In the genomic region with DNA sequence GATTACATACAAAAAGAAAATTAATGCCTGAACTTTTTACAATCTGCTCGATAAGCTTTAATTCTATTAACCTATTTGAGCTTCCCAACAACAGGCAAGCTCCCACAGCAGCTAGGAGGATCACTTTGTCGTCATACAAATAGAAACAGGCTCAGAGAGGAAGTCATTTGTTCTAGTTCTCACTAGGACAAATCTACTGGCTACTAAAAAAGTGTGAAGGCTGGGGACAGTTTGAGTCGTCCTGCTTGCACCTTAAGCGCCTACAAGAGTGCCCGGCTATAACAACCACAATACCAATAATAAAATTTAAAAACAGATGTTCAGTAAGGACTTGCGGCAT, we compare ENCODE assay signal across 8 cellular contexts. TPM values are rescaled to one million over a fixed set of nuclear protein-coding genes. Genes with fewer than 3 reads are reported as not detected.
DNase-seq lines count a peak whose midpoint lies in the region; ATAC-seq, FAIRE-seq and TF ChIP-seq lines count a peak whose summit lies in the region.

No MANE protein-coding gene starts in this region.

- ATAC-seq in HG02852 (IDR thresholded peaks at IDR 0.05; ENCODE audit: unreplicated experiment) (peak; percentile 6), GM19452 (IDR thresholded peaks at IDR 0.05; ENCODE audit: unreplicated experiment) (no peak)

- WGBS in prostate gland = 1% methylated on average over 6 of the region's 6 CpGs

- H2AFZ ChIP-seq in SU-DHL-6 (ENCODE audit: low read depth, low read length, severe bottlenecking) = peak overlapping the region; percentile 82

- no peak for DNase-seq in GM12891 (ENCODE audit: insufficient read length, low spot score)
- no peak for DNase-seq in fibroblast of villous mesenchyme (ENCODE audit: low read depth)
- no peak for DNase-seq in prostate gland (ENCODE audit: low spot score)
- no peak for DNase-seq in NCI-H1436 (lab: John Stamatoyannopoulos, UW)
- no peak for DNase-seq in GM12892 (ENCODE audit: insufficient read length)

- H3K27me3 ChIP-seq in SU-DHL-6 (ENCODE audit: low read length) (no peaks in the 10 kb centered on the region), prostate gland (replicated peaks; ENCODE audit: insufficient read depth) (no peaks in the 10 kb centered on the region)

- peak overlapping the region; percentile 73 for H3K4me2 ChIP-seq in SU-DHL-6 (ENCODE audit: low read depth, low read length, poor library complexity, severe bottlenecking)

- intact Hi-C loops in prostate gland (cut with DNase I) = no loop called here

- H3K27ac ChIP-seq in SU-DHL-6 (ENCODE audit: low read depth, low read length) (peak overlapping the region; percentile 92), prostate gland (peak overlapping the region; percentile 92 to 93)

- peak overlapping the region; percentile 76 for H3K9ac ChIP-seq in SU-DHL-6 (ENCODE audit: low read length)

- TF ChIP-seq POLR2A in GM12891 (IDR thresholded peaks at IDR 0.05; ENCODE audit: low read depth, low read length) = no peak
- no peak for TF ChIP-seq POLR2A in prostate gland (IDR thresholded peaks at IDR 0.05)
- no peak for TF ChIP-seq POLR2A in GM12892 (IDR thresholded peaks at IDR 0.05; ENCODE audit: low read depth, low read length)

- H3K4me3 ChIP-seq in SU-DHL-6 (ENCODE audit: insufficient read depth, low read length, poor library complexity, severe bottlenecking) (peak overlapping the region; percentile 58), fibroblast of villous mesenchyme (ENCODE audit: low read depth, low read length) (peak overlapping the region; percentile 75), prostate gland (peak overlapping the region; percentile 65 to 66)

- peaks cover 22% of the 10 kb centered on the region for H3F3A ChIP-seq in SU-DHL-6 (ENCODE audit: insufficient read depth)

- 0 out of 2 replicates have a peak, but pooled peaks cover 4% of the 10 kb centered on the region for H3K36me3 ChIP-seq in SU-DHL-6 (ENCODE audit: low read length)
- no peaks in the 10 kb centered on the region for H3K36me3 ChIP-seq in prostate gland

- no peaks in the 10 kb centered on the region for H3K9me2 ChIP-seq in SU-DHL-6 (replicated peaks; ENCODE audit: insufficient read depth, low read length)

- H4K20me1 ChIP-seq in SU-DHL-6 (ENCODE audit: low read depth, low read length) = no peaks in the 10 kb centered on the region

- FAIRE-seq in GM12891 (lab: Jason Lieb, UNC) (no peak), GM12892 (lab: Jason Lieb, UNC) (no peak)

- no peaks in the 10 kb centered on the region for H3K9me3 ChIP-seq in SU-DHL-6 (ENCODE audit: insufficient read depth, low read length)
- H3K9me3 ChIP-seq in prostate gland = no peaks in the 10 kb centered on the region

- no peak for TF ChIP-seq CTCF in SU-DHL-6 (IDR thresholded peaks at IDR 0.05; ENCODE audit: insufficient read depth, low read length, poor library complexity, severe bottlenecking)
- TF ChIP-seq CTCF in fibroblast of villous mesenchyme (IDR thresholded peaks at IDR 0.05; ENCODE audit: insufficient read depth, low read depth, low read length) = no peak
- TF ChIP-seq CTCF in prostate gland (IDR thresholded peaks at IDR 0.05) = no peak

- peaks cover 37% of the 10 kb centered on the region for H3K79me2 ChIP-seq in SU-DHL-6 (ENCODE audit: insufficient read depth, low read length)

- peaks cover 6% of the 10 kb centered on the region for H3K4me1 ChIP-seq in prostate gland (replicated peaks)

TF ChIP-seq in GM12891, 5 proteins besides CTCF, POLR2A, EP300 and RAD21:
- TF ChIP-seq PAX5 (IDR thresholded peaks at IDR 0.05; ENCODE audit: insufficient read depth, low read length, severe bottlenecking) = no peak
- peak; percentile 80 for TF ChIP-seq SPI1 (IDR thresholded peaks at IDR 0.05; ENCODE audit: low read depth, low read length)

RNA-seq across cellular contexts. Expression of a gene that starts 0.6 kb away (rescaled TPM):
- 67.4 TPM for polyA plus RNA-seq in GM12891 (2012; ENCODE audit: low read depth, missing spikeins)
- total RNA-seq in fibroblast of villous mesenchyme (26.7 and 36.7 TPM in 2 replicates), prostate gland (10 to 100 TPM; 52.3 to 68.5 TPM)
- polyA plus RNA-seq in GM12892 (2012; ENCODE audit: missing spikeins) = 46.0 TPM

RNA-seq across cellular contexts. Expression of a gene that starts 12.9 kb away (rescaled TPM):
- polyA plus RNA-seq in GM12891 (2012; ENCODE audit: low read depth, missing spikeins) = 1.4 TPM
- not detected in 2 replicates for total RNA-seq in fibroblast of villous mesenchyme
- total RNA-seq in prostate gland = not detected
- polyA plus RNA-seq in GM12892 (2012; ENCODE audit: missing spikeins) = not detected

RNA-seq across cellular contexts. Expression of a gene that starts 31.8 kb away (rescaled TPM):
- polyA plus RNA-seq in GM12891 (2012; ENCODE audit: low read depth, missing spikeins) = 0.26 TPM
- total RNA-seq in fibroblast of villous mesenchyme (0.32 TPM in 1 of 2 replicates, not detected in the other), prostate gland (10 to 100 TPM; 14.7 to 85.9 TPM)
- polyA plus RNA-seq in GM12892 (2012; ENCODE audit: missing spikeins) = 0.42 TPM

RNA-seq across cellular contexts. Expression of a gene that starts 49.3 kb away (rescaled TPM):
- polyA plus RNA-seq in GM12891 (2012; ENCODE audit: low read depth, missing spikeins) = 54.5 TPM
- total RNA-seq in fibroblast of villous mesenchyme = 117 and 157 TPM in 2 replicates
- total RNA-seq in prostate gland = 10 to 100 TPM; 79.0 to 79.8 TPM
- 84.5 TPM for polyA plus RNA-seq in GM12892 (2012; ENCODE audit: missing spikeins)

RNA-seq across cellular contexts. Expression of a gene that starts 50.3 kb away (rescaled TPM):
- 6.4 TPM for polyA plus RNA-seq in GM12891 (2012; ENCODE audit: low read depth, missing spikeins)
- total RNA-seq in fibroblast of villous mesenchyme (26.4 and 41.0 TPM in 2 replicates), prostate gland (10 to 100 TPM; 23.9 to 57.9 TPM)
- 12.0 TPM for polyA plus RNA-seq in GM12892 (2012; ENCODE audit: missing spikeins)

Comparison
In these comparisons a context has a peak if more than half of its experiments do, and no peak if none do; other contexts are left out.
1. RNA of a gene that starts 31.8 kb away (total RNA-seq): 14.7 to 85.9 TPM in prostate gland; 0.32 TPM in fibroblast of villous mesenchyme; every median in the first group is over 10 times any median in the second.
2. Peak in every context shown above with its lines, with median percentiles within 50 percentile points of each other: H3K4me3 ChIP-seq.